11 cellular contexts compared by ENCODE assay signal in the genomic region with DNA sequence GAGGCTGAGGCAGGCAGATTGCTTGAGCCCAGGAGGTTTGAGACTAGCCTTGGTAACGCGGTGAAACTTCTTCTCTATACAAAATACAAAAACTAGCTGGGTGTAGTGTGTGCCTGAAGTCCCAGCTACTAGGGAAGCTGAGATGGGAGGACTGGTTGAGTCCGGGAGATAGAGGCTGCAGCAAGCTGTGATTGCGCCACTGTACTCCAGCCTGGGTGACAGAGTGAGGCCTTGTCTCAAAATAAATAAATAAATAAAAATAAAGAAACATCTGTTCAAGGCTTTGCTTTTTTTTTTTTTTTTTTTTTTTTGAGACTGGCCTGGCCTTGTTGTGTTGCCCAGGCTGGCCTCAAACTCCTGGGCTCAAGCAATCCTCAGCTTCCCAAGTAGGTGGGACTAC.
"Had no signal": no experiment of that assay in that cellular context is flagged by ENCODE, and none has a peak within 500 bp of the region (broad histone marks: within the 10 kb centered on the region; RNA-seq: fewer than 3 reads in every experiment).

No MANE protein-coding gene starts in this region.

- H3K27me3 ChIP-seq: brain microvascular endothelial cell, right lobe of liver, stomach had no signal

- ATAC-seq: esophagus mucosa had no signal

- DNase-seq: activated CD4-positive, alpha-beta T cell treated with anti-CD3 and anti-CD28 coated beads, Interleukin-2, amount 50 U/mL, for 1 hour; activated CD8-positive, alpha-beta memory T cell treated with anti-CD3 and anti-CD28 coated beads for 24 hours; activated gamma-delta T cell treated with Interleukin-2 at 50 U/mL for 16 hours; brain microvascular endothelial cell; kidney glomerular epithelial cell; right lobe of liver; stimulated activated CD4-positive, alpha-beta T cell treated with anti-CD3 and anti-CD28 coated beads, Interleukin-1b, Interleukin-23, amount 100 ng/mL, for 48 hours; stomach had no signal

- H3K36me3 ChIP-seq: brain microvascular endothelial cell, right lobe of liver, stomach, thoracic aorta had no signal

- H3K27ac ChIP-seq: brain microvascular endothelial cell, coronary artery, right lobe of liver, stomach, thoracic aorta had no signal

- H3K4me1 ChIP-seq: right lobe of liver, stomach had no signal

- H3K9me3 ChIP-seq: right lobe of liver, stomach, thoracic aorta had no signal

- H3K4me3 ChIP-seq: coronary artery, right lobe of liver, stomach, thoracic aorta had no signal
